Comparison of ENCODE assay signal across 19 cellular contexts in the genomic region with DNA sequence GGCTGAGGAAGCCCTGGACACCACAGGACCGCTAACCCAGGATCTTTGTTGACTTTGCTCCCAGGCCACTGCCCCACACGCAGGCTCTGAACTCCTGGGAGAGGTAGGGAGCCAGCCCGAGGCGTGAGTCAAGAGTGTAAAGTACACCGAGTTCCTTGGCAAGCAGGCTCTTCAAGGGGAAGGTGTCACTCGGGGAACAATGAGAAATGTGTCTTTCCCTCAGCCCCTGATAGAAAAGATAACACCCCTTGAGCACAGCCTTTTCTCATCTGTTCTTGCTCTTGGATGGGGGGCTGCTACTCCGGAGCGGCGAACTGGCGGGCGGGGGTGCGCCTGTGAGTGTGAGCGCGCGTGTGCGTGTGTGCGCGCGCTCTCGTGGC. TPM values are rescaled to one million over a fixed set of nuclear protein-coding genes. Genes with fewer than 3 reads are reported as not detected.
DNase-seq lines count a peak whose midpoint lies in the region; ATAC-seq and TF ChIP-seq lines count a peak whose summit lies in the region.
"Had no signal": no experiment of that assay in that cellular context is flagged by ENCODE, and none has a peak within 500 bp of the region (broad histone marks: within the 10 kb centered on the region; RNA-seq: fewer than 3 reads in every experiment).

No MANE protein-coding gene starts in this region.

- H4K20me1 ChIP-seq in hepatocyte (ENCODE audit: insufficient read depth, poor library complexity, severe bottlenecking) = no peaks in the 10 kb centered on the region
- H4K20me1 ChIP-seq in neural progenitor cell (ENCODE audit: low read depth) = no peaks in the 10 kb centered on the region
- H4K20me1 ChIP-seq in osteoblast (ENCODE audit: insufficient read depth, low read length) = no peaks in the 10 kb centered on the region

- H3K27me3 ChIP-seq in CD8-positive, alpha-beta T cell (ENCODE audit: insufficient read depth, low read length) = peaks cover 6% of the 10 kb centered on the region
- H3K27me3 ChIP-seq in Peyer's patch (no peaks in the 10 kb centered on the region), hepatocyte (peaks cover 64% of the 10 kb centered on the region), neural progenitor cell (peaks cover 92% of the 10 kb centered on the region), osteoblast (ENCODE audit: insufficient read depth, low read length) (no peaks in the 10 kb centered on the region)
- H3K27me3 ChIP-seq: ovary had no signal

- H2AFZ ChIP-seq in hepatocyte (no peak overlapping the region), neural progenitor cell (replicated peaks) (peak overlapping the region; percentile 97), osteoblast (ENCODE audit: low read length) (no peak overlapping the region)

- H3K4me3 ChIP-seq in CD8-positive, alpha-beta T cell (ENCODE audit: low read depth, low read length) = no peak overlapping the region
- H3K4me3 ChIP-seq in Peyer's patch (peak overlapping the region in 3 of 4 donors; percentile 28 to 71 (median 70)), hepatocyte (no peak overlapping the region), neural progenitor cell (peak overlapping the region; percentile 64), osteoblast (ENCODE audit: insufficient read depth, low read length) (no peak overlapping the region)
- H3K4me3 ChIP-seq: SJSA1 had no signal

- H3K9me2 ChIP-seq in hepatocyte (replicated peaks; ENCODE audit: insufficient read depth) = no peaks in the 10 kb centered on the region

- peak; percentile 51 to 61 for TF ChIP-seq POLR2A in Peyer's patch (IDR thresholded peaks at IDR 0.05)

- TF ChIP-seq CTCF in CD8-positive, alpha-beta T cell (IDR thresholded peaks at IDR 0.05) = no peak
- TF ChIP-seq CTCF in Peyer's patch (IDR thresholded peaks at IDR 0.05) (no peak), hepatocyte (IDR thresholded peaks at IDR 0.05; ENCODE audit: poor library complexity) (no peak), neural progenitor cell (IDR thresholded peaks at IDR 0.05) (no peak), osteoblast (IDR thresholded peaks at IDR 0.05; ENCODE audit: extremely low read depth, low read depth, low read length) (no peak)

- WGBS in hepatocyte (ENCODE audit: low lambda C conversion rate, missing lambda C conversion rate) = 6% methylated on average over 14 of the region's 20 CpGs

- no peak for ATAC-seq in CD8-positive, alpha-beta T cell
- ATAC-seq in sciatic nerve = no peak
- no peak for ATAC-seq in HG02973 (IDR thresholded peaks at IDR 0.05; ENCODE audit: unreplicated experiment)
- no peak for ATAC-seq in GM21381 (IDR thresholded peaks at IDR 0.05; ENCODE audit: unreplicated experiment)
- ATAC-seq: stimulated activated effector memory CD8-positive, alpha-beta T cell treated with anti-CD3 and anti-CD28 coated beads, Interleukin-12 subunit alpha, Interleukin-12 subunit beta, amount 100 ng/mL, for 72 hours had no signal

- no peaks in the 10 kb centered on the region for H3F3A ChIP-seq in neural progenitor cell (ENCODE audit: low read depth)

- H3K27ac ChIP-seq in CD8-positive, alpha-beta T cell (ENCODE audit: low read depth, low read length) = no peak overlapping the region
- H3K27ac ChIP-seq in Peyer's patch = peak overlapping the region in 3 of 4 donors; percentile 79 to 98 (median 94)
- H3K27ac ChIP-seq in hepatocyte = no peak overlapping the region
- H3K27ac ChIP-seq in neural progenitor cell = no peak overlapping the region
- no peak overlapping the region for H3K27ac ChIP-seq in osteoblast (ENCODE audit: low read depth, low read length)
- H3K27ac ChIP-seq: ovary, SJSA1 had no signal

- H3K79me2 ChIP-seq in hepatocyte = no peaks in the 10 kb centered on the region
- no peaks in the 10 kb centered on the region for H3K79me2 ChIP-seq in neural progenitor cell (ENCODE audit: low read depth)
- H3K79me2 ChIP-seq in osteoblast (ENCODE audit: insufficient read depth, low read length) = no peaks in the 10 kb centered on the region

- H3K36me3 ChIP-seq in CD8-positive, alpha-beta T cell (ENCODE audit: insufficient read depth, low read length) = no peaks in the 10 kb centered on the region
- H3K36me3 ChIP-seq in Peyer's patch (no peaks in the 10 kb centered on the region), hepatocyte (replicated peaks; ENCODE audit: insufficient read depth, low read depth) (no peaks in the 10 kb centered on the region), neural progenitor cell (no peaks in the 10 kb centered on the region), osteoblast (ENCODE audit: insufficient read depth, low read length) (no peaks in the 10 kb centered on the region)
- H3K36me3 ChIP-seq: ovary, SJSA1 had no signal

- no peaks in the 10 kb centered on the region for H3K36me3 Mint-ChIP-seq in CD8-positive, alpha-beta T cell
- no peaks in the 10 kb centered on the region for H3K36me3 Mint-ChIP-seq in neural progenitor cell
- H3K36me3 Mint-ChIP-seq: stimulated activated effector memory CD8-positive, alpha-beta T cell treated with anti-CD3 and anti-CD28 coated beads, Interleukin-12 subunit alpha, Interleukin-12 subunit beta, amount 100 ng/mL, for 72 hours had no signal

- no peaks in the 10 kb centered on the region for H3K9me3 ChIP-seq in CD8-positive, alpha-beta T cell (ENCODE audit: low read length)
- no peaks in the 10 kb centered on the region for H3K9me3 ChIP-seq in Peyer's patch
- no peaks in the 10 kb centered on the region for H3K9me3 ChIP-seq in hepatocyte (ENCODE audit: low read depth)
- no peaks in the 10 kb centered on the region for H3K9me3 ChIP-seq in neural progenitor cell (ENCODE audit: low read depth)
- H3K9me3 ChIP-seq in osteoblast (ENCODE audit: low read depth, low read length) = no peaks in the 10 kb centered on the region
- H3K9me3 ChIP-seq: ovary, SJSA1 had no signal

- CTCF ChIA-PET in CD8-positive, alpha-beta T cell (lab: Charles Lee) = no interaction called here

- peaks cover 7% of the 10 kb centered on the region for H3K4me1 ChIP-seq in CD8-positive, alpha-beta T cell (ENCODE audit: insufficient read depth, low read length)
- H3K4me1 ChIP-seq in Peyer's patch (no peaks in the 10 kb centered on the region), hepatocyte (ENCODE audit: insufficient read depth) (peaks cover 14% of the 10 kb centered on the region), neural progenitor cell (peaks cover 19% of the 10 kb centered on the region), osteoblast (ENCODE audit: insufficient read depth, low read length) (no peaks in the 10 kb centered on the region)
- H3K4me1 ChIP-seq: SJSA1 had no signal

- H3K4me3 Mint-ChIP-seq in CD8-positive, alpha-beta T cell = peak overlapping the region; percentile 22
- no peak overlapping the region for H3K4me3 Mint-ChIP-seq in neural progenitor cell
- H3K4me3 Mint-ChIP-seq: activated CD4-positive, alpha-beta T cell treated with anti-CD3 and anti-CD28 coated beads, Interleukin-2, amount 10 ng/mL, durations not matched to agents 7 days and 5 days; stimulated activated effector memory CD8-positive, alpha-beta T cell treated with anti-CD3 and anti-CD28 coated beads, Interleukin-12 subunit alpha, Interleukin-12 subunit beta, amount 100 ng/mL, for 72 hours had no signal

- H3K4me2 ChIP-seq in hepatocyte = peak overlapping the region; percentile 92
- H3K4me2 ChIP-seq in neural progenitor cell = peak overlapping the region; percentile 95
- no peak overlapping the region for H3K4me2 ChIP-seq in osteoblast (ENCODE audit: insufficient read depth, low read length)

- peaks cover 38% of the 10 kb centered on the region for H3K27me3 Mint-ChIP-seq in CD8-positive, alpha-beta T cell (ENCODE audit: low read depth)
- peaks cover 45% of the 10 kb centered on the region for H3K27me3 Mint-ChIP-seq in neural progenitor cell (ENCODE audit: insufficient read depth, low read depth)

- no peaks in the 10 kb centered on the region for H3K9me3 Mint-ChIP-seq in CD8-positive, alpha-beta T cell
- H3K9me3 Mint-ChIP-seq in neural progenitor cell = no peaks in the 10 kb centered on the region
- H3K9me3 Mint-ChIP-seq: activated CD4-positive, alpha-beta T cell treated with anti-CD3 and anti-CD28 coated beads, Interleukin-2, amount 10 ng/mL, durations not matched to agents 7 days and 5 days; stimulated activated effector memory CD8-positive, alpha-beta T cell treated with anti-CD3 and anti-CD28 coated beads, Interleukin-12 subunit alpha, Interleukin-12 subunit beta, amount 100 ng/mL, for 72 hours had no signal

- H3K27ac Mint-ChIP-seq in CD8-positive, alpha-beta T cell = no peak overlapping the region
- H3K27ac Mint-ChIP-seq in neural progenitor cell = no peak overlapping the region
- H3K27ac Mint-ChIP-seq: activated CD4-positive, alpha-beta T cell treated with anti-CD3 and anti-CD28 coated beads, Interleukin-2, amount 10 ng/mL, durations not matched to agents 7 days and 5 days; stimulated activated effector memory CD8-positive, alpha-beta T cell treated with anti-CD3 and anti-CD28 coated beads, Interleukin-12 subunit alpha, Interleukin-12 subunit beta, amount 100 ng/mL, for 72 hours had no signal

- intact Hi-C loops in CD8-positive, alpha-beta T cell (cut with DNase I, micrococcal nuclease) = no loop called here
- intact Hi-C loops in sciatic nerve (cut with DNase I) = no loop called here

- H3K9ac ChIP-seq in neural progenitor cell = no peak overlapping the region

- H3K4me1 Mint-ChIP-seq in CD8-positive, alpha-beta T cell (ENCODE audit: low read depth) = peaks cover 22% of the 10 kb centered on the region
- H3K4me1 Mint-ChIP-seq in neural progenitor cell = peaks cover 3% of the 10 kb centered on the region
- H3K4me1 Mint-ChIP-seq: stimulated activated effector memory CD8-positive, alpha-beta T cell treated with anti-CD3 and anti-CD28 coated beads, Interleukin-12 subunit alpha, Interleukin-12 subunit beta, amount 100 ng/mL, for 72 hours had no signal

- POLR2A ChIA-PET in CD8-positive, alpha-beta T cell (lab: Charles Lee) = interaction anchor here (1.1 kb wide), 1 partner anchor 11 kb away, joined by 3 read pairs; no protein-coding TSS in a partner anchor

- DNase-seq in CD8-positive, alpha-beta T cell = no peak
- peak in 2 of 3 donors; percentile 82 to 88 for DNase-seq in Peyer's patch
- peak; percentile 66 for DNase-seq in hepatocyte (ENCODE audit: low spot score)
- no peak for DNase-seq in neural progenitor cell (ENCODE audit: low spot score)
- no peak for DNase-seq in sciatic nerve (ENCODE audit: low spot score)
- DNase-seq in osteoblast (ENCODE audit: insufficient read length, low spot score, missing footprints) = no peak
- DNase-seq: activated CD4-positive, alpha-beta T cell treated with anti-CD3 and anti-CD28 coated beads, Interleukin-2, amount 10 ng/mL, durations not matched to agents 7 days and 5 days; islet precursor cell; Kasumi-1; NCI-H1436 treated with DMSO at 0.1 percent for 48 hours; NCI-H446 treated with DMSO at 0.1 percent for 48 hours; ovary had no signal

RNA-seq across cellular contexts. Expression of gene EDN3, which starts 0.5 kb away (rescaled TPM):
- total RNA-seq in CD8-positive, alpha-beta T cell = under 1 TPM in 1 of 2 experiments, not detected in 1; 0.14 TPM
- total RNA-seq in Peyer's patch = 100 to 1,000 TPM in 1 of 4 donors, 10 to 100 TPM in 2, 1 to 10 TPM in 1; 6.6 to 112 (median 63.9) TPM
- 1.4 and 4.0 TPM in 2 replicates for total RNA-seq in hepatocyte
- 5.8 and 5.9 TPM in 2 replicates for polyA plus RNA-seq in hepatocyte
- 0.28 TPM in 1 of 2 replicates, not detected in the other for total RNA-seq in neural progenitor cell (ENCODE audit: low replicate concordance)
- not detected for total RNA-seq in sciatic nerve
- total RNA-seq in osteoblast = not detected in 2 replicates
- total RNA-seq: cardiac septum, mesenteric fat pad, SJSA1 had no signal
- polyA plus RNA-seq: AG04450 had no signal

Comparison
In these comparisons a context has a peak if more than half of its experiments do, and no peak if none do; other contexts are left out.
1. DNase-seq: peak in Peyer's patch (2 of 3) and hepatocyte (single experiment); none in CD8-positive, alpha-beta T cell (0 of 7), neural progenitor cell (single experiment), sciatic nerve (single experiment) and osteoblast (single experiment).
2. H3K27ac ChIP-seq: peak in Peyer's patch (3 of 4); none in CD8-positive, alpha-beta T cell (single experiment), hepatocyte (single experiment), neural progenitor cell (single experiment) and osteoblast (single experiment).
3. H3K4me3 ChIP-seq: peak in Peyer's patch (3 of 4) and neural progenitor cell (single experiment); none in CD8-positive, alpha-beta T cell (single experiment), hepatocyte (single experiment) and osteoblast (single experiment).